12 cellular contexts compared by ENCODE assay signal in the genomic region with DNA sequence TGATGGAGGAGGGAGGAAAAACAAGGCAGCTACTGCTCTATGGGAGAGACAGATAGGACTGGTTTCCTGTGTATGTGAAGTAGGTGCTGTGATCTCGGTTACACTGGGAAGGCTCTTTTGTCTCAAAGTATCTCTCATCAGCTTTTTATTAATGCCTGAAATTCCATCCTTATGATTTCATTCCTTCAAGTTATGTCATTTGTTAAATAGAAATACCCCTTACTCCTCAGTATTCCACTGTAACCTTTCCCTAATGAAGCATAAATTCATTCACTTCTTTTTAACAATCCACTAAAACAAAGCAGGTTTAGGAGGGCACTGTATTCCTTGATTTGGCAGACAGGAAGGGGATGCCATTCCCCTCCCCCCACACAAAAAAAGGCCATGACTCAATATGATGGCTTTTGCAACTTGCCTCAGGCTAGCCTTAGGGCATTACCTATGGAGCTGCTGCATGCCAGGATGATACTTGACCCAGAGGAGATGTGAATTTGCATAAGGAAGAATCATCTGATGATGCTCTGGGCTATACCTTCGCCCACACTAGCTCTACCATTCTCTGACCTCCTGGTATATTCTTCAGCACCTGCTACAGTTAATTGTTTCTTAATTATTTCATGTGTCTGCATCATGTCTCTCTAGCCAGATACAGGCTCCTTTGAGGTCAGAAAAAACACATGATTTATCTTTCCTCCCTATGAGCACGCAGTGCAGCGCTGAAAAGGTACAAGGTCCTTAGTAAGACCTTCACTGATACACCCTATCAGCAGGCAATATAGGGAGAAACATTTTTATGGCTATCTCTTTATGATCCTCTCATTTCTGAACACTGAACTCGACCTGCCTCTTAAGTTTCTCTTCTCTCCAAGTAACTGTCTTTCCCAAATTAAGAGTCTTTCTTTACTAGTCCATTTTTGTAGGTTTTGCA. TPM values are rescaled to one million over a fixed set of nuclear protein-coding genes. Genes with fewer than 3 reads are reported as not detected.
DNase-seq lines count a peak whose midpoint lies in the region; ATAC-seq and TF ChIP-seq lines count a peak whose summit lies in the region.
"Had no signal": no experiment of that assay in that cellular context is flagged by ENCODE, and none has a peak within 500 bp of the region (broad histone marks: within the 10 kb centered on the region; RNA-seq: fewer than 3 reads in every experiment).

No MANE protein-coding gene starts in this region.

- in situ Hi-C loops in ACHN (cut with HindIII; ENCODE audit: low pct_ligation_motif_present, low pct_unique_long_range_greater_than_20kb, low sequenced_read_pairs): no loop called here
- in situ Hi-C loops in GM13977 (cut with MboI; ENCODE audit: low pct_unique_long_range_greater_than_20kb, low sequenced_read_pairs, unreplicated experiment): no loop called here

- H3K4me1 Mint-ChIP-seq in T-cell (peaks cover 89 to 95% (median 93%) of the 10 kb centered on the region in 3 donors), immature natural killer cell (peaks cover 91 to 100% of the 10 kb centered on the region in 2 donors)

- no peak overlapping the region for H3K4me3 Mint-ChIP-seq in T-cell
- peak overlapping the region in 1 of 5 donors; percentile 7 for H3K4me3 Mint-ChIP-seq in immature natural killer cell
- H3K4me3 Mint-ChIP-seq: activated B cell treated with CpG ODN at 0.5 μM for 24 hours had no signal

- H3K9me3 ChIP-seq in BE2C (no peaks in the 10 kb centered on the region), WERI-Rb-1 (ENCODE audit: severe bottlenecking) (no peaks in the 10 kb centered on the region)

- H3K4me1 ChIP-seq in BE2C: no peaks in the 10 kb centered on the region

- peak overlapping the region; percentile 29 to 45 for H3K27ac Mint-ChIP-seq in T-cell
- H3K27ac Mint-ChIP-seq in immature natural killer cell: peak overlapping the region; percentile 27 to 75 (median 69)
- H3K27ac Mint-ChIP-seq: activated B cell treated with CpG ODN at 0.5 μM for 24 hours had no signal

- H3K27ac ChIP-seq in WERI-Rb-1: no peak overlapping the region

- H3K4me3 ChIP-seq in H7 (ENCODE audit: insufficient read depth, low read depth, low read length) (no peak overlapping the region), BE2C (ENCODE audit: low read depth, low read length) (no peak overlapping the region), WERI-Rb-1 (ENCODE audit: low read depth, low read length) (no peak overlapping the region)

- ATAC-seq in T-cell (replicated peaks in 1 of 4): no peak

- H3K36me3 ChIP-seq in H7 (replicated peaks; ENCODE audit: control insufficient read depth, insufficient read depth, low read length) (no peaks in the 10 kb centered on the region), BE2C (no peaks in the 10 kb centered on the region), WERI-Rb-1 (no peaks in the 10 kb centered on the region)

- TF ChIP-seq CTCF in BE2C (IDR thresholded peaks at IDR 0.05; ENCODE audit: low read depth, low read length): no peak
- no peak for TF ChIP-seq CTCF in GM13977 (IDR thresholded peaks at IDR 0.05; ENCODE audit: extremely low read depth, insufficient read depth, missing control alignments)
- no peak for TF ChIP-seq CTCF in WERI-Rb-1 (IDR thresholded peaks at IDR 0.05; ENCODE audit: low read depth, low read length)

- H3K27me3 ChIP-seq in H7 (ENCODE audit: control insufficient read depth, insufficient read depth, low read length) (no peaks in the 10 kb centered on the region), BE2C (peaks cover 3% of the 10 kb centered on the region; the same call in 1 of the 2 replicates), WERI-Rb-1 (ENCODE audit: insufficient read depth, low read depth, severe bottlenecking) (no peaks in the 10 kb centered on the region)

- CTCF ChIA-PET in T-cell (lab: Charles Lee): interaction anchor here in 1 of 2 donors (0.6 kb wide), 1 partner anchor 375 kb away, joined by 5 read pairs; no protein-coding TSS in a partner anchor

- H3K36me3 Mint-ChIP-seq in T-cell (peaks cover 33% of the 10 kb centered on the region), immature natural killer cell (peaks cover 0 to 4% (median 0%) of the 10 kb centered on the region in 3 donors)

- POLR2A ChIA-PET in T-cell (lab: Charles Lee): interaction anchor here in 1 of 2 donors (0.8 kb wide), 1 partner anchor 10 kb away, joined by 3 read pairs; no protein-coding TSS in a partner anchor

- peak; percentile 38 for DNase-seq in ACHN
- DNase-seq in H7: peak; percentile 20
- no peak for DNase-seq in T-cell
- no peak for DNase-seq in immature natural killer cell
- DNase-seq in BE2C: no peak
- no peak for DNase-seq in germinal center (ENCODE audit: low spot score)
- no peak for DNase-seq in GM13977 (ENCODE audit: low spot score)
- no peak for DNase-seq in WERI-Rb-1
- DNase-seq: activated B cell treated with CpG ODN at 0.5 μM for 24 hours, caudate nucleus, DMS153, NCI-H524 had no signal

- H3K27me3 Mint-ChIP-seq in T-cell (no peaks in the 10 kb centered on the region), immature natural killer cell (ENCODE audit: low read depth in 3 of 3) (peaks cover 0 to 6% (median 0%) of the 10 kb centered on the region in 3 donors)
- H3K27me3 Mint-ChIP-seq: activated B cell treated with CpG ODN at 0.5 μM for 24 hours had no signal

- H3K9me3 Mint-ChIP-seq in T-cell: no peaks in the 10 kb centered on the region
- H3K9me3 Mint-ChIP-seq in immature natural killer cell: no peaks in the 10 kb centered on the region
- H3K9me3 Mint-ChIP-seq: activated B cell treated with CpG ODN at 0.5 μM for 24 hours had no signal

RNA-seq across cellular contexts. Expression of a gene that starts 26.3 kb away (rescaled TPM):
- total RNA-seq in H7 (2014; rRNA removed; shearing (Covaris generic)): 19.0 and 21.1 TPM in 2 replicates
- total RNA-seq in T-cell: 100 to 1,000 TPM; 108 to 156 (median 122) TPM
- polyA plus RNA-seq in immature natural killer cell: 100 to 1,000 TPM in 1 of 3 donors, 10 to 100 TPM in 2; 87.3 to 142 (median 92.6) TPM
- 0.39 TPM for polyA plus RNA-seq in BE2C (2012; ENCODE audit: insufficient read depth, insufficient read length, low read depth)

Comparison
In these comparisons a context has a peak if more than half of its experiments do, and no peak if none do; other contexts are left out.
1. DNase-seq: peak in ACHN (single experiment) and H7 (single experiment); none in T-cell (0 of 34), immature natural killer cell (0 of 3), BE2C (single experiment), germinal center (single experiment), GM13977 (single experiment) and WERI-Rb-1 (single experiment).